Comparison of ENCODE assay signal across 20 cellular contexts in the genomic region with DNA sequence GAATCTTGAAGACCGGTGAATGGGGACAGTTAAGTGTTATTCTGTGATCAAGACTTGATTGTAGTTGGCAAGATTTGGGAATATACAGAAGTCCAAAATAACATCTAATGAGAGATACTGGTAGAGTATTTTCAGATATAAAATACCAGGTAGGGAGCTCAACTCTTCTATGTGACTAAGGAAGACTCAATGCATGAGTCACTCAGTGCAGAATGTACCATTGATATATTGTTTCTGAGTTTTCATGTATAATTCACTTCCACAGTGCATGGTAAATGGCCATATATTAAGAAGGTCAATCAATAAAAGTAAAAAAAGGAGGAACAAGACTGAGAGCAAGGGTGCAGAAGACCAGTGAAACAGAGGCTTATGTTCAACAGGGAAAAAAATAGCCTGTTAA.
"Had no signal": no experiment of that assay in that cellular context is flagged by ENCODE, and none has a peak within 500 bp of the region (broad histone marks: within the 10 kb centered on the region; RNA-seq: fewer than 3 reads in every experiment).

No MANE protein-coding gene starts in this region.

- H3K27ac ChIP-seq: esophagus muscularis mucosa, heart right ventricle, lower lobe of right lung, right lobe of liver, skin epidermis, transverse colon, uterus had no signal

- H3K4me3 ChIP-seq: esophagus muscularis mucosa, heart right ventricle, lower lobe of right lung, right lobe of liver, skin epidermis, transverse colon, uterus had no signal

- H3K9me3 ChIP-seq: esophagus muscularis mucosa, lower lobe of right lung, right lobe of liver, uterus had no signal

- H3K36me3 ChIP-seq: esophagus muscularis mucosa, heart right ventricle, lower lobe of right lung, right lobe of liver, transverse colon, uterus had no signal

- DNase-seq: activated CD4-positive, alpha-beta T cell treated with anti-CD3 and anti-CD28 coated beads, Interleukin-2, amount 50 U/mL, for 4 hours; activated CD8-positive, alpha-beta memory T cell treated with anti-CD3 and anti-CD28 coated beads for 24 hours; activated CD8-positive, alpha-beta memory T cell treated with anti-CD3 and anti-CD28 coated beads, Interleukin-2, amount 50 U/mL, for 48 hours; activated naive CD4-positive, alpha-beta T cell treated with Interleukin-2 at 50 U/mL for 16 hours; activated naive CD8-positive, alpha-beta T cell treated with anti-CD3 and anti-CD28 coated beads for 36 hours; activated T-cell treated with anti-CD3 and anti-CD28 coated beads, Interleukin-2, amount 50 U/mL, for 4 hours; central memory CD4-positive, alpha-beta T cell; effector memory CD4-positive, alpha-beta T cell; heart right ventricle; kidney; lower lobe of right lung; naive B cell; nucleus accumbens; right lobe of liver; stimulated activated CD4-positive, alpha-beta T cell treated with anti-CD3 and anti-CD28 coated beads, Interleukin-2, amount 100 ng/mL, for 24 hours; T1000; transverse colon; uterus had no signal

- H3K27me3 ChIP-seq: esophagus muscularis mucosa, right lobe of liver, transverse colon, uterus had no signal

- H3K4me1 ChIP-seq: esophagus muscularis mucosa, heart right ventricle, lower lobe of right lung, right lobe of liver, transverse colon, uterus had no signal
